ENCODE assay signal across 30 cellular contexts in genomic region chr3:137572931-137573330, GRCh38.
"Had no signal": no experiment of that assay in that cellular context is flagged by ENCODE, and none has a peak within 500 bp of the region (broad histone marks: within the 10 kb centered on the region; RNA-seq: fewer than 3 reads in every experiment).

No MANE protein-coding gene starts in this region.

- H3K4me3 ChIP-seq: ovary, psoas muscle, right lobe of liver, sigmoid colon, suprapubic skin, testis, tibial artery, transverse colon, upper lobe of right lung, uterus had no signal

- H3K9me3 Mint-ChIP-seq: neural crest cell, type B pancreatic cell had no signal

- H3K27me3 ChIP-seq: ovary, right lobe of liver, sigmoid colon, suprapubic skin, testis, tibial artery, transverse colon, upper lobe of right lung, uterus had no signal

- ATAC-seq: naive thymus-derived CD8-positive, alpha-beta T cell; natural killer cell treated with Interleukin-12 subunit alpha and Interleukin-12 subunit beta and Interleukin-15 and Interleukin-18, amount 100 ng/mL, for 72 hours; psoas muscle; right cardiac atrium; right lobe of liver; stimulated activated memory B cell treated with anti-CD40 and anti-IgM and Interleukin-4, amounts not matched to agents 10 μg/mL and 1 μg/mL and 100 μg/mL, for 72 hours; stimulated activated naive CD8-positive, alpha-beta T cell treated with anti-CD3 and anti-CD28 coated beads, Interleukin-15, amount 100 ng/mL, for 72 hours; stimulated activated naive CD8-positive, alpha-beta T cell treated with anti-CD3 and anti-CD28 coated beads, Interleukin-15, Interleukin-2, amounts not matched to agents 100 U/mL and 50 U/mL, for 24 hours; upper lobe of right lung had no signal

- H3K4me3 Mint-ChIP-seq: naive thymus-derived CD8-positive, alpha-beta T cell; natural killer cell treated with Interleukin-12 subunit alpha and Interleukin-12 subunit beta and Interleukin-15 and Interleukin-18, amount 100 ng/mL, for 72 hours; nephron progenitor cell; neural crest cell; stimulated activated memory B cell treated with anti-CD40 and anti-IgM and Interleukin-4, amounts not matched to agents 10 μg/mL and 1 μg/mL and 100 μg/mL, for 72 hours; stimulated activated naive CD8-positive, alpha-beta T cell treated with anti-CD3 and anti-CD28 coated beads, Interleukin-15, amount 100 ng/mL, for 72 hours; type B pancreatic cell had no signal

- H2AFZ ChIP-seq: parathyroid adenoma had no signal

- H3K27ac ChIP-seq: ovary, parathyroid adenoma, psoas muscle, right lobe of liver, sigmoid colon, suprapubic skin, testis, tibial artery, transverse colon, upper lobe of right lung, uterus had no signal

- H3K4me1 ChIP-seq: parathyroid adenoma, psoas muscle, right lobe of liver, sigmoid colon, suprapubic skin, testis, tibial artery, transverse colon, upper lobe of right lung, uterus had no signal

- H3K36me3 Mint-ChIP-seq: naive thymus-derived CD8-positive, alpha-beta T cell; natural killer cell treated with Interleukin-12 subunit alpha and Interleukin-12 subunit beta and Interleukin-15 and Interleukin-18, amount 100 ng/mL, for 72 hours; stimulated activated memory B cell treated with anti-CD40 and anti-IgM and Interleukin-4, amounts not matched to agents 10 μg/mL and 1 μg/mL and 100 μg/mL, for 72 hours; type B pancreatic cell had no signal

- H3K36me3 ChIP-seq: ovary, right lobe of liver, sigmoid colon, suprapubic skin, tibial artery, transverse colon, upper lobe of right lung, uterus had no signal

- H3K9me3 ChIP-seq: ovary, psoas muscle, right lobe of liver, sigmoid colon, suprapubic skin, testis, tibial artery, transverse colon, upper lobe of right lung, uterus had no signal

- H3K27me3 Mint-ChIP-seq: natural killer cell treated with Interleukin-12 subunit alpha and Interleukin-12 subunit beta and Interleukin-15 and Interleukin-18, amount 100 ng/mL, for 72 hours; stimulated activated memory B cell treated with anti-CD40 and anti-IgM and Interleukin-4, amounts not matched to agents 10 μg/mL and 1 μg/mL and 100 μg/mL, for 72 hours; stimulated activated naive CD8-positive, alpha-beta T cell treated with anti-CD3 and anti-CD28 coated beads, Interleukin-15, amount 100 ng/mL, for 72 hours; type B pancreatic cell had no signal

- H3K27ac Mint-ChIP-seq: naive thymus-derived CD8-positive, alpha-beta T cell; natural killer cell treated with Interleukin-12 subunit alpha and Interleukin-12 subunit beta and Interleukin-15 and Interleukin-18, amount 100 ng/mL, for 72 hours; nephron progenitor cell; progenitor cell of endocrine pancreas; stimulated activated memory B cell treated with anti-CD40 and anti-IgM and Interleukin-4, amounts not matched to agents 10 μg/mL and 1 μg/mL and 100 μg/mL, for 72 hours; stimulated activated naive CD8-positive, alpha-beta T cell treated with anti-CD3 and anti-CD28 coated beads, Interleukin-15, amount 100 ng/mL, for 72 hours; type B pancreatic cell had no signal

- H3K9ac ChIP-seq: parathyroid adenoma had no signal

- H3K4me1 Mint-ChIP-seq: naive thymus-derived CD8-positive, alpha-beta T cell; nephron progenitor cell; neural crest cell; stimulated activated memory B cell treated with anti-CD40 and anti-IgM and Interleukin-4, amounts not matched to agents 10 μg/mL and 1 μg/mL and 100 μg/mL, for 72 hours; stimulated activated naive CD8-positive, alpha-beta T cell treated with anti-CD3 and anti-CD28 coated beads, Interleukin-15, amount 100 ng/mL, for 72 hours had no signal

- FAIRE-seq: small intestine had no signal

- H3K79me2 ChIP-seq: parathyroid adenoma had no signal

- DNase-seq: naive thymus-derived CD8-positive, alpha-beta T cell; nephron progenitor cell; occipital lobe; ovary; posterior cingulate gyrus; psoas muscle; right cardiac atrium; right lobe of liver; sigmoid colon; small intestine; stimulated activated CD4-positive, alpha-beta T cell treated with anti-CD3 and anti-CD28 coated beads, Interleukin-15, amount 100 ng/mL, for 24 hours; stimulated activated CD4-positive, alpha-beta T cell treated with anti-CD3 and anti-CD28 coated beads, Interleukin-4, amount 100 ng/mL, for 1 hour; stimulated activated CD4-positive, alpha-beta T cell treated with anti-CD3 and anti-CD28 coated beads, Interleukin-4, amount 100 ng/mL, for 4 hours; stimulated activated CD8-positive, alpha-beta memory T cell treated with anti-CD3 and anti-CD28 coated beads, Interleukin-4, amount 100 ng/mL, for 48 hours; stimulated activated naive CD4-positive, alpha-beta T cell; stimulated activated naive CD8-positive, alpha-beta T cell treated with anti-CD3 and anti-CD28 coated beads, Interleukin-15, amount 100 ng/mL, for 72 hours; stimulated activated naive CD8-positive, alpha-beta T cell treated with anti-CD3 and anti-CD28 coated beads, Interleukin-15, Interleukin-2, amounts not matched to agents 100 U/mL and 50 U/mL, for 24 hours; substantia nigra; testis; tibial artery; transverse colon; upper lobe of right lung; uterus had no signal
